Comparison of ENCODE assay signal across 1 cellular context in genomic region chr11:70381872-70382842, GRCh38.
TF ChIP-seq lines count a peak whose summit lies in the region.

No MANE protein-coding gene starts in this region.

TF ChIP-seq in K562, 482 proteins besides CTCF, POLR2A, EP300 and RAD21 (continued from another document and continues in another):
- no peak for TF ChIP-seq YY1 (IDR thresholded peaks at IDR 0.05; ENCODE audit: borderline replicate concordance in 1 of 3, control insufficient read depth in 1 of 3, extremely low read depth in 1 of 3, insufficient read depth in 3 of 3, insufficient read length in 1 of 3, insufficient replicate concordance in 2 of 3, low read depth in 1 of 3, low read length in 2 of 3)
- TF ChIP-seq ARID1B (IDR thresholded peaks at IDR 0.05), result peak; percentile 25; the same call in 1 of the 2 replicates
- peak; percentile 68; the same call in 1 of the 2 replicates for TF ChIP-seq BACH1 (tag; IDR thresholded peaks at IDR 0.05)
- TF ChIP-seq HBP1 (CRISPR knock-in tag; IDR thresholded peaks at IDR 0.05), result no peak
- TF ChIP-seq SMARCC2 (IDR thresholded peaks at IDR 0.05; ENCODE audit: low read depth), result peak; percentile 39; the same call in 1 of the 2 replicates
- TF ChIP-seq ZNF280B (CRISPR knock-in tag; IDR thresholded peaks at IDR 0.05), result no peak
- no peak for TF ChIP-seq ZNF324 (CRISPR knock-in tag; IDR thresholded peaks at IDR 0.05)
- no peak for TF ChIP-seq ATF4 (CRISPR knock-in tag; IDR thresholded peaks at IDR 0.05)
- TF ChIP-seq CREB1 (IDR thresholded peaks at IDR 0.05), result no peak
- TF ChIP-seq CREB1 (CRISPR knock-in tag; IDR thresholded peaks at IDR 0.05), result no peak
- TF ChIP-seq ZBTB11 (CRISPR knock-in tag; IDR thresholded peaks at IDR 0.05), result no peak
- no peak for TF ChIP-seq FOXA3 (CRISPR knock-in tag; conservative IDR thresholded peaks at IDR 0.05 in 1 of 2, IDR thresholded peaks at IDR 0.05 in 1 of 2)
- TF ChIP-seq MCM7 (IDR thresholded peaks at IDR 0.05), result no peak
- TF ChIP-seq NFXL1 (CRISPR knock-in tag; IDR thresholded peaks at IDR 0.05), result no peak
- no peak for TF ChIP-seq TAF15 (IDR thresholded peaks at IDR 0.05; ENCODE audit: low read depth, low read length)
- TF ChIP-seq HNRNPH1 (optimal IDR thresholded peaks at IDR 0.05; ENCODE audit: low read depth, low read length), result no peak
- no peak for TF ChIP-seq RERE (CRISPR knock-in tag; IDR thresholded peaks at IDR 0.05; ENCODE audit: borderline replicate concordance)
- TF ChIP-seq ZSCAN32 (CRISPR knock-in tag; IDR thresholded peaks at IDR 0.05), result no peak
- no peak for TF ChIP-seq FUS (optimal IDR thresholded peaks at IDR 0.05; ENCODE audit: low read depth, low read length)
- no peak for TF ChIP-seq SNAPC5 (CRISPR knock-in tag; IDR thresholded peaks at IDR 0.05)
- no peak for TF ChIP-seq MITF (IDR thresholded peaks at IDR 0.05)
- no peak for TF ChIP-seq BRD4 (IDR thresholded peaks at IDR 0.05)
- TF ChIP-seq SRSF9 (IDR thresholded peaks at IDR 0.05; ENCODE audit: borderline replicate concordance, low read depth, low read length), result no peak
- no peak for TF ChIP-seq POLR2AphosphoS2 (IDR thresholded peaks at IDR 0.05; ENCODE audit: low read length)
- TF ChIP-seq MTF1 (CRISPR knock-in tag; IDR thresholded peaks at IDR 0.05; ENCODE audit: borderline replicate concordance), result no peak
- TF ChIP-seq THAP7 (CRISPR knock-in tag; IDR thresholded peaks at IDR 0.05), result no peak
- no peak for TF ChIP-seq ZBTB34 (CRISPR knock-in tag; IDR thresholded peaks at IDR 0.05)
- peak; percentile 89 for TF ChIP-seq NFE2 (IDR thresholded peaks at IDR 0.05; ENCODE audit: low read depth)
- TF ChIP-seq ZFP1 (CRISPR knock-in tag; IDR thresholded peaks at IDR 0.05), result no peak
- no peak for TF ChIP-seq BRCA1 (IDR thresholded peaks at IDR 0.05)
- no peak for TF ChIP-seq BRCA1 (CRISPR knock-in tag; IDR thresholded peaks at IDR 0.05)
- no peak for TF ChIP-seq ZNF253 (CRISPR knock-in tag; conservative IDR thresholded peaks at IDR 0.05)
- no peak for TF ChIP-seq ZMIZ1 (IDR thresholded peaks at IDR 0.05; ENCODE audit: low read depth in 2 of 2, low read length in 2 of 2)
- TF ChIP-seq USF1 (CRISPR knock-in tag; IDR thresholded peaks at IDR 0.05), result no peak
